21 cellular contexts compared by ENCODE assay signal in genomic region chr4:62948108-62948507, GRCh38.
A peak's percentile ranks its signal among the peaks of the same experiment; 100 is the strongest.
DNase-seq lines count a peak whose midpoint lies in the region; ATAC-seq, FAIRE-seq and TF ChIP-seq lines count a peak whose summit lies in the region.
"Had no signal": no experiment of that assay in that cellular context is flagged by ENCODE, and none has a peak within 500 bp of the region (broad histone marks: within the 10 kb centered on the region; RNA-seq: fewer than 3 reads in every experiment).

No MANE protein-coding gene starts in this region.

- H3F3A ChIP-seq in PC-3 (ENCODE audit: low read length, unreplicated experiment): no peaks in the 10 kb centered on the region

- H3K9me3 ChIP-seq in HepG2 (ENCODE audit: low read length) (no peaks in the 10 kb centered on the region), right lobe of liver (no peaks in the 10 kb centered on the region), PC-3 (ENCODE audit: low read length) (no peaks in the 10 kb centered on the region)
- H3K9me3 ChIP-seq: BLaER1 had no signal

- intact Hi-C loops in HepG2 (cut with micrococcal nuclease; ENCODE audit: unreplicated experiment): no loop called here
- intact Hi-C loops in right lobe of liver (cut with DNase I): no loop called here
- intact Hi-C loops in PC-3 (cut with micrococcal nuclease): no loop called here

- TF ChIP-seq EP300 in HepG2 (IDR thresholded peaks at IDR 0.05; ENCODE audit: low read depth in 2 of 2, low read length in 2 of 2) (no peak), HepG2 (CRISPR knock-in tag; IDR thresholded peaks at IDR 0.05; ENCODE audit: borderline replicate concordance) (no peak)

- H3K36me3 ChIP-seq in HepG2 (replicated peaks in 1 of 2; ENCODE audit: control insufficient read depth in 1 of 2, insufficient read depth in 2 of 2, low read length in 2 of 2): no peaks in the 10 kb centered on the region
- H3K36me3 ChIP-seq in right lobe of liver: no peaks in the 10 kb centered on the region
- no peaks in the 10 kb centered on the region for H3K36me3 ChIP-seq in PC-3 (ENCODE audit: low read depth, low read length)
- H3K36me3 ChIP-seq: BLaER1 had no signal

- no peaks in the 10 kb centered on the region for H3K9me2 ChIP-seq in PC-3 (replicated peaks; ENCODE audit: low read length)

- H3K27me3 ChIP-seq in HepG2 (ENCODE audit: control insufficient read depth in 1 of 2, insufficient read depth in 2 of 2, low read length in 2 of 2): no peaks in the 10 kb centered on the region
- H3K27me3 ChIP-seq in right lobe of liver: no peaks in the 10 kb centered on the region
- H3K27me3 ChIP-seq in PC-3 (ENCODE audit: low read length): no peaks in the 10 kb centered on the region
- H3K27me3 ChIP-seq: BLaER1 had no signal

- no peak for TF ChIP-seq CTCF in HepG2 (CRISPR knock-in tag; IDR thresholded peaks at IDR 0.05)
- TF ChIP-seq CTCF in right lobe of liver (IDR thresholded peaks at IDR 0.05): no peak
- no peak for TF ChIP-seq CTCF in PC-3 (conservative IDR thresholded peaks at IDR 0.05; ENCODE audit: low read depth, low read length)

- no peak for FAIRE-seq in HepG2 (lab: Jason Lieb, UNC)
- FAIRE-seq: D721Med, GM12891, GM18507 had no signal

- H3K79me2 ChIP-seq in HepG2 (ENCODE audit: insufficient read depth, low read length) (no peaks in the 10 kb centered on the region), PC-3 (ENCODE audit: low read length) (no peaks in the 10 kb centered on the region)

- CTCF ChIA-PET in HepG2 (lab: Yijun Ruan, JAX; ENCODE audit: low intra/inter-chr PET ratio, low total read pairs) (no interaction called here), PC-3 (lab: Charles Lee) (no interaction called here)

- H3K4me3 ChIP-seq in HepG2 (replicated peaks in 1 of 3; ENCODE audit: insufficient read depth in 1 of 3, low read depth in 2 of 3, low read length in 3 of 3) (no peak overlapping the region), right lobe of liver (no peak overlapping the region), PC-3 (ENCODE audit: low read length) (no peak overlapping the region)
- H3K4me3 ChIP-seq: BLaER1, GM23338 had no signal

- TF ChIP-seq RAD21 in HepG2 (CRISPR knock-in tag; IDR thresholded peaks at IDR 0.05): no peak

- no peak overlapping the region for H3K9ac ChIP-seq in HepG2 (ENCODE audit: insufficient read depth, low read depth, low read length)
- H3K9ac ChIP-seq in PC-3 (ENCODE audit: low read length): no peak overlapping the region
- H3K9ac ChIP-seq: BLaER1 had no signal

- no peak for DNase-seq in HepG2 (ENCODE audit: low spot score)
- no peak for DNase-seq in right lobe of liver
- DNase-seq in ELR (ENCODE audit: low read depth): peak; percentile 22
- peak; percentile 6 for DNase-seq in PC-3
- no peak for DNase-seq in activated effector memory CD4-positive, alpha-beta T cell treated with anti-CD3 and anti-CD28 coated beads, Interleukin-2, amount 50 U/mL, for 16 hours
- DNase-seq in ecto neural progenitor cell (ENCODE audit: low spot score): no peak
- DNase-seq: CD4-positive, CD25-positive, alpha-beta regulatory T cell; CD8-positive, alpha-beta T cell; DMS 273 treated with DMSO at 0.1 percent for 48 hours; DMS79; EL; GF-D8; H9 had no signal

- H2AFZ ChIP-seq in HepG2 (ENCODE audit: low read length) (no peak overlapping the region), PC-3 (ENCODE audit: low read length) (no peak overlapping the region)
- H2AFZ ChIP-seq: GM23338 had no signal

- ATAC-seq in HepG2 (no peak), right lobe of liver (no peak), PC-3 (no peak), HG02571 (IDR thresholded peaks at IDR 0.05; ENCODE audit: unreplicated experiment) (no peak)
- ATAC-seq: CD8-positive, alpha-beta T cell; GM23338; HCT116 had no signal

- H3K27ac ChIP-seq in HepG2 (ENCODE audit: extremely low read length, insufficient read depth, low read length) (no peak overlapping the region), right lobe of liver (no peak overlapping the region), PC-3 (ENCODE audit: low read length) (no peak overlapping the region)
- H3K27ac ChIP-seq: BLaER1, C4-2B had no signal

- TF ChIP-seq POLR2A in HepG2 (IDR thresholded peaks at IDR 0.05; ENCODE audit: insufficient read depth in 1 of 2, low read depth in 2 of 2, low read length in 2 of 2) (no peak), right lobe of liver (IDR thresholded peaks at IDR 0.05) (no peak)

- H3K4me2 ChIP-seq in HepG2 (ENCODE audit: low read depth, low read length) (no peak overlapping the region), PC-3 (ENCODE audit: low read length) (no peak overlapping the region)
- H3K4me2 ChIP-seq: BLaER1, GM23338 had no signal

- H4K20me1 ChIP-seq in HepG2 (ENCODE audit: insufficient read depth, low read length) (no peaks in the 10 kb centered on the region), PC-3 (ENCODE audit: low read length) (no peaks in the 10 kb centered on the region)
- H4K20me1 ChIP-seq: BLaER1 had no signal

- POLR2A ChIA-PET in HepG2 (lab: Yijun Ruan, JAX) (no interaction called here), PC-3 (lab: Charles Lee; ENCODE audit: unreplicated experiment) (no interaction called here)

- in situ Hi-C loops in HepG2 (cut with HindIII; ENCODE audit: extremely low pct_ligation_motif_present, low pct_unique_long_range_greater_than_20kb): no loop called here

- BruUV-seq in HepG2 (replicated peaks; lab: Mats Ljungman, UMichigan) (no TSS peak), PC-3 (replicated peaks; lab: Mats Ljungman, UMichigan) (no TSS peak)

- H3K4me1 ChIP-seq in HepG2 (ENCODE audit: insufficient read depth, low read length): no peaks in the 10 kb centered on the region
- no peaks in the 10 kb centered on the region for H3K4me1 ChIP-seq in right lobe of liver
- H3K4me1 ChIP-seq in PC-3 (ENCODE audit: insufficient read depth, low read length): peaks cover 4% of the 10 kb centered on the region; the same call in 1 of the 2 replicates
- H3K4me1 ChIP-seq: BLaER1 had no signal

TF ChIP-seq in HepG2, 621 proteins besides CTCF, POLR2A, EP300 and RAD21:
- TF ChIP-seq AGO1 (IDR thresholded peaks at IDR 0.05; ENCODE audit: low read depth, low read length, poor library complexity, severe bottlenecking): no peak
- TF ChIP-seq NFE2L2 (IDR thresholded peaks at IDR 0.05; ENCODE audit: low read length): peak; percentile 34; the same call in 1 of the 2 replicates
- no peak for TF ChIP-seq MEF2D (CRISPR knock-in tag; IDR thresholded peaks at IDR 0.05)
- TF ChIP-seq ZNF124 (CRISPR knock-in tag; IDR thresholded peaks at IDR 0.05): no peak
- TF ChIP-seq ZFP41 (CRISPR knock-in tag; IDR thresholded peaks at IDR 0.05; ENCODE audit: borderline replicate concordance): no peak
- TF ChIP-seq MAFK (conservative IDR thresholded peaks at IDR 0.05 in 1 of 2, IDR thresholded peaks at IDR 0.05 in 1 of 2; ENCODE audit: low read length in 2 of 2): peak in 1 of 2 experiments; percentile 29; a peak in 2 of 4 replicates

Comparison
In these comparisons a context has a peak if more than half of its experiments do, and no peak if none do; other contexts are left out.
1. DNase-seq: peak in ELR (single experiment) and PC-3 (single experiment); none in HepG2 (single experiment), right lobe of liver (0 of 3), activated effector memory CD4-positive, alpha-beta T cell treated with anti-CD3 and anti-CD28 coated beads, Interleukin-2, amount 50 U/mL, for 16 hours (single experiment) and ecto neural progenitor cell (single experiment).